Comparison of ENCODE assay signal across 19 cellular contexts in the genomic region with DNA sequence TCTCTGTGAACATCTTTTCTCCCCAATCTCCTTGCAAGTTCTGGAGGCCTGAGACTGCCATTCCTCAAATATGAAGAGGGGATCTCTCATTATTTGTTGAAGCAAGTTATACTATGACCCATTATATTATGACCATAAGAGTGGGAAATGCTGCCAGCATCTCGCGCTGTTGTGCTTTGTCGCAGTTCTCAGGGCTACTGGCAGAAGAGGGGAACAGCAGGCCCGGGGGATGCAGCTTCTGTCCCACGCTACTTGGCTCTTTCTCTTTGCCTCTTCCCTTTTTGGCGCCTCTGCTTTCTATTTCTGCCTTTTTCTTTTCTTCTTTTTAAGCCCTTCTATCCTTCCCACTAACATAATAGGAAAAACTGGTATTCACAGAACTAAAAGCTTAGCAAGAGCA.
A peak's percentile ranks its signal among the peaks of the same experiment; 100 is the strongest.
DNase-seq lines count a peak whose midpoint lies in the region; ATAC-seq and TF ChIP-seq lines count a peak whose summit lies in the region.
"Had no signal": no experiment of that assay in that cellular context is flagged by ENCODE, and none has a peak within 500 bp of the region (broad histone marks: within the 10 kb centered on the region; RNA-seq: fewer than 3 reads in every experiment).

No MANE protein-coding gene starts in this region.

- DNase-seq in GM23338 (ENCODE audit: low spot score) (peak; percentile 34), cerebellar cortex (ENCODE audit: low spot score) (peak; percentile 17), iPS-NIHi7 (ENCODE audit: extremely low spot score) (peak; percentile 50), sciatic nerve (ENCODE audit: low spot score) (no peak), foreskin melanocyte (no peak)
- DNase-seq in activated CD8-positive, alpha-beta T cell treated with anti-CD3 and anti-CD28 coated beads, Interleukin-2, amount 10 ng/mL, durations not matched to agents 7 days and 5 days: no peak
- DNase-seq: 8988T; CD4-positive, alpha-beta memory T cell; DMS79; NCI-H1436; NCI-H2029; NCI-H2171 treated with DMSO at 0.1 percent for 48 hours; NCI-H446 treated with DMSO at 0.1 percent for 48 hours; NK-92 treated with Interleukin-12 subunit alpha and Interleukin-12 subunit beta, amount 100 ng/mL, for 24 hours; SHP77 had no signal

- H2AFZ ChIP-seq in GM23338: peak overlapping the region; percentile 78

- no peaks in the 10 kb centered on the region for H3K27me3 ChIP-seq in GM23338 (ENCODE audit: insufficient read depth)

- H3K27me3 Mint-ChIP-seq in GM23338 (ENCODE audit: insufficient read depth, low read depth, poor library complexity): peaks cover 2% of the 10 kb centered on the region
- H3K27me3 Mint-ChIP-seq in activated CD8-positive, alpha-beta T cell treated with anti-CD3 and anti-CD28 coated beads, Interleukin-2, amount 10 ng/mL, durations not matched to agents 7 days and 5 days (ENCODE audit: low read depth): no peaks in the 10 kb centered on the region

- no peak overlapping the region for H3K4me2 ChIP-seq in GM23338

- H3K27ac Mint-ChIP-seq in GM23338: no peak overlapping the region
- no peak overlapping the region for H3K27ac Mint-ChIP-seq in activated CD8-positive, alpha-beta T cell treated with anti-CD3 and anti-CD28 coated beads, Interleukin-2, amount 10 ng/mL, durations not matched to agents 7 days and 5 days
- H3K27ac Mint-ChIP-seq: CD4-positive, alpha-beta memory T cell had no signal

- POLR2A ChIA-PET in activated CD8-positive, alpha-beta T cell treated with anti-CD3 and anti-CD28 coated beads, Interleukin-2, amount 10 ng/mL, durations not matched to agents 7 days and 5 days (lab: Charles Lee): no interaction called here

- H3K4me1 ChIP-seq in GM23338 (ENCODE audit: insufficient read depth): peaks cover 12% of the 10 kb centered on the region

- H3K9me3 Mint-ChIP-seq in GM23338: no peaks in the 10 kb centered on the region; the same call in 2 of the 3 replicates
- no peaks in the 10 kb centered on the region for H3K9me3 Mint-ChIP-seq in activated CD8-positive, alpha-beta T cell treated with anti-CD3 and anti-CD28 coated beads, Interleukin-2, amount 10 ng/mL, durations not matched to agents 7 days and 5 days (ENCODE audit: insufficient read depth)
- H3K9me3 Mint-ChIP-seq: CD4-positive, alpha-beta memory T cell had no signal

- H3K4me3 Mint-ChIP-seq in GM23338: no peak overlapping the region
- no peak overlapping the region for H3K4me3 Mint-ChIP-seq in activated CD8-positive, alpha-beta T cell treated with anti-CD3 and anti-CD28 coated beads, Interleukin-2, amount 10 ng/mL, durations not matched to agents 7 days and 5 days
- H3K4me3 Mint-ChIP-seq: CD4-positive, alpha-beta memory T cell had no signal

- no peaks in the 10 kb centered on the region for H3K36me3 ChIP-seq in GM23338 (ENCODE audit: insufficient read depth)

- H3K9me2 ChIP-seq in GM23338 (ENCODE audit: insufficient read depth): no peaks in the 10 kb centered on the region

- TF ChIP-seq CTCF in GM23338 (conservative IDR thresholded peaks at IDR 0.05; ENCODE audit: low read depth in 2 of 2): no peak

- H3K27ac ChIP-seq in GM23338 (ENCODE audit: low read depth): no peak overlapping the region

- H3K36me3 Mint-ChIP-seq in GM23338 (ENCODE audit: low read depth): no peaks in the 10 kb centered on the region
- no peaks in the 10 kb centered on the region for H3K36me3 Mint-ChIP-seq in activated CD8-positive, alpha-beta T cell treated with anti-CD3 and anti-CD28 coated beads, Interleukin-2, amount 10 ng/mL, durations not matched to agents 7 days and 5 days (ENCODE audit: low read depth)
- H3K36me3 Mint-ChIP-seq: CD4-positive, alpha-beta memory T cell had no signal

- no peaks in the 10 kb centered on the region for H3F3A ChIP-seq in GM23338 (replicated peaks; ENCODE audit: low read depth)

- no peak overlapping the region for H3K4me3 ChIP-seq in GM23338
- H3K4me3 ChIP-seq: K562 had no signal

- H3K79me2 ChIP-seq in GM23338 (replicated peaks; ENCODE audit: insufficient read depth): no peaks in the 10 kb centered on the region

- intact Hi-C loops in sciatic nerve (cut with DNase I): no loop called here

- no peaks in the 10 kb centered on the region for H4K20me1 ChIP-seq in GM23338 (replicated peaks; ENCODE audit: insufficient read depth)

- ATAC-seq in GM23338 (peak; percentile 88), sciatic nerve (peak; percentile 51), HG03280 (IDR thresholded peaks at IDR 0.05; ENCODE audit: unreplicated experiment) (no peak), HG02642 (IDR thresholded peaks at IDR 0.05; ENCODE audit: poor library complexity, unreplicated experiment) (no peak)
- ATAC-seq in activated CD8-positive, alpha-beta T cell treated with anti-CD3 and anti-CD28 coated beads, Interleukin-2, amount 10 ng/mL, durations not matched to agents 7 days and 5 days: no peak
- ATAC-seq: HCT116, K562 had no signal

- peaks cover 13% of the 10 kb centered on the region for H3K4me1 Mint-ChIP-seq in GM23338
- H3K4me1 Mint-ChIP-seq in activated CD8-positive, alpha-beta T cell treated with anti-CD3 and anti-CD28 coated beads, Interleukin-2, amount 10 ng/mL, durations not matched to agents 7 days and 5 days (ENCODE audit: low read depth): no peaks in the 10 kb centered on the region
- H3K4me1 Mint-ChIP-seq: CD4-positive, alpha-beta memory T cell had no signal

- CTCF ChIA-PET in activated CD8-positive, alpha-beta T cell treated with anti-CD3 and anti-CD28 coated beads, Interleukin-2, amount 10 ng/mL, durations not matched to agents 7 days and 5 days (lab: Charles Lee): no interaction called here

TF ChIP-seq in GM23338, 12 proteins besides CTCF, POLR2A, EP300 and RAD21:
- TF ChIP-seq POLR2AphosphoS5 (IDR thresholded peaks at IDR 0.05; ENCODE audit: low read depth): no peak
- no peak for TF ChIP-seq CREB1 (CRISPR knock-in tag; IDR thresholded peaks at IDR 0.05; ENCODE audit: low read depth)
- no peak for TF ChIP-seq EZH2phosphoT487 (IDR thresholded peaks at IDR 0.05; ENCODE audit: unreplicated experiment)
- TF ChIP-seq ZNF114 (CRISPR knock-in tag; IDR thresholded peaks at IDR 0.05): no peak

Comparison
In these comparisons a context has a peak if more than half of its experiments do, and no peak if none do; other contexts are left out.
1. ATAC-seq: peak in GM23338 (single experiment) and sciatic nerve (single experiment); none in activated CD8-positive, alpha-beta T cell treated with anti-CD3 and anti-CD28 coated beads, Interleukin-2, amount 10 ng/mL, durations not matched to agents 7 days and 5 days (single experiment), HG03280 (single experiment) and HG02642 (single experiment).
2. DNase-seq: peak in GM23338 (single experiment), cerebellar cortex (single experiment) and iPS-NIHi7 (single experiment); none in sciatic nerve (single experiment), activated CD8-positive, alpha-beta T cell treated with anti-CD3 and anti-CD28 coated beads, Interleukin-2, amount 10 ng/mL, durations not matched to agents 7 days and 5 days (single experiment) and foreskin melanocyte (single experiment).